ENCODE assay signal across 26 cellular contexts in genomic region chr17:46738544-46738943, GRCh38.
"Had no signal": no experiment of that assay in that cellular context is flagged by ENCODE, and none has a peak within 500 bp of the region (broad histone marks: within the 10 kb centered on the region; RNA-seq: fewer than 3 reads in every experiment).

No MANE protein-coding gene starts in this region.

- FAIRE-seq: RCC 7860 had no signal

- H3K36me3 Mint-ChIP-seq: activated CD8-positive, alpha-beta memory T cell treated with anti-CD3 and anti-CD28 coated beads, Interleukin-2, amount 10 ng/mL, durations not matched to agents 7 days and 5 days; WTC11 had no signal

- H3K4me1 ChIP-seq: ascending aorta had no signal

- H3K4me3 Mint-ChIP-seq: activated CD8-positive, alpha-beta memory T cell treated with anti-CD3 and anti-CD28 coated beads, Interleukin-2, amount 10 ng/mL, durations not matched to agents 7 days and 5 days; activated naive CD4-positive, alpha-beta T cell treated with anti-CD3 and anti-CD28 coated beads, Interleukin-2, amount 50 U/mL, for 24 hours; activated T-cell treated with anti-CD3 and anti-CD28 coated beads, Interleukin-2, amount 50 U/mL, for 24 hours; activated T-helper 1 cell treated with anti-CD3 and anti-CD28 coated beads, Interleukin-12 subunit alpha, Interleukin-12 subunit beta, Interleukin-2, Interleukin-4 antibody, amounts not matched to agents 30 ng/mL and 10 ng/mL and 1 ng/mL, durations not matched to agents 14 hours and 24 hours and 36 hours; brain; central memory CD8-positive, alpha-beta T cell; T-helper 17 cell; WTC11 had no signal

- H3K27me3 Mint-ChIP-seq: activated CD8-positive, alpha-beta memory T cell treated with anti-CD3 and anti-CD28 coated beads, Interleukin-2, amount 10 ng/mL, durations not matched to agents 7 days and 5 days; activated naive CD4-positive, alpha-beta T cell treated with anti-CD3 and anti-CD28 coated beads, Interleukin-2, amount 50 U/mL, for 24 hours; activated T-cell treated with anti-CD3 and anti-CD28 coated beads, Interleukin-2, amount 50 U/mL, for 24 hours; brain; central memory CD8-positive, alpha-beta T cell; T-helper 17 cell had no signal

- H3K4me3 ChIP-seq: ascending aorta, SJSA1 had no signal

- ATAC-seq: activated CD8-positive, alpha-beta memory T cell treated with anti-CD3 and anti-CD28 coated beads, Interleukin-2, amount 10 ng/mL, durations not matched to agents 7 days and 5 days; PC-3; T-helper 17 cell; WTC11 had no signal

- H3K4me1 Mint-ChIP-seq: activated CD8-positive, alpha-beta memory T cell treated with anti-CD3 and anti-CD28 coated beads, Interleukin-2, amount 10 ng/mL, durations not matched to agents 7 days and 5 days; activated naive CD4-positive, alpha-beta T cell treated with anti-CD3 and anti-CD28 coated beads, Interleukin-2, amount 50 U/mL, for 24 hours; central memory CD8-positive, alpha-beta T cell had no signal

- H3K9me3 Mint-ChIP-seq: activated naive CD4-positive, alpha-beta T cell treated with anti-CD3 and anti-CD28 coated beads, Interleukin-2, amount 50 U/mL, for 24 hours; activated T-cell treated with anti-CD3 and anti-CD28 coated beads, Interleukin-2, amount 50 U/mL, for 24 hours; activated T-helper 1 cell treated with anti-CD3 and anti-CD28 coated beads, Interleukin-12 subunit alpha, Interleukin-12 subunit beta, Interleukin-2, Interleukin-4 antibody, amounts not matched to agents 30 ng/mL and 10 ng/mL and 1 ng/mL, durations not matched to agents 14 hours and 24 hours and 36 hours; brain; central memory CD8-positive, alpha-beta T cell; WTC11 had no signal

- H3K9me3 ChIP-seq: ascending aorta, SJSA1 had no signal

- H3K27me3 ChIP-seq: ascending aorta, SJSA1 had no signal

- DNase-seq: activated CD4-positive, alpha-beta T cell treated with anti-CD3 and anti-CD28 coated beads for 48 hours; activated CD4-positive, alpha-beta T cell treated with anti-CD3 and anti-CD28 coated beads, Interleukin-2, amount 50 U/mL, for 4 hours; activated CD4-positive, CD25-positive, alpha-beta regulatory T cell treated with anti-CD3 and anti-CD28 coated beads, Interleukin-2, amount 50 U/mL, for 72 hours; activated CD8-positive, alpha-beta memory T cell treated with anti-CD3 and anti-CD28 coated beads, Interleukin-2, amount 10 ng/mL, durations not matched to agents 7 days and 5 days; activated effector memory CD4-positive, alpha-beta T cell treated with Interleukin-2 at 50 U/mL for 16 hours; activated naive CD4-positive, alpha-beta T cell; activated T-cell treated with anti-CD3 and anti-CD28 coated beads, Interleukin-2, amount 50 U/mL, for 24 hours; amniotic stem cell; NCI-H1105 treated with DMSO at 0.1 percent for 48 hours; NCI-H146; NCI-H187 treated with DMSO at 0.1 percent for 48 hours; NCI-H2081 treated with DMSO at 0.1 percent for 48 hours; NCI-H446; NCI-H524; PC-3; SHP77; T-helper 17 cell; T-helper 9 cell had no signal

- H3K27ac ChIP-seq: ascending aorta, SJSA1 had no signal

- H3K27ac Mint-ChIP-seq: activated CD8-positive, alpha-beta memory T cell treated with anti-CD3 and anti-CD28 coated beads, Interleukin-2, amount 10 ng/mL, durations not matched to agents 7 days and 5 days; activated naive CD4-positive, alpha-beta T cell treated with anti-CD3 and anti-CD28 coated beads, Interleukin-2, amount 50 U/mL, for 24 hours; activated T-cell treated with anti-CD3 and anti-CD28 coated beads, Interleukin-2, amount 50 U/mL, for 24 hours; activated T-helper 1 cell treated with anti-CD3 and anti-CD28 coated beads, Interleukin-12 subunit alpha, Interleukin-12 subunit beta, Interleukin-2, Interleukin-4 antibody, amounts not matched to agents 30 ng/mL and 10 ng/mL and 1 ng/mL, durations not matched to agents 14 hours and 24 hours and 36 hours; brain; T-helper 17 cell; WTC11 had no signal
